ENCODE assay signal across 1 cellular context in the genomic region with DNA sequence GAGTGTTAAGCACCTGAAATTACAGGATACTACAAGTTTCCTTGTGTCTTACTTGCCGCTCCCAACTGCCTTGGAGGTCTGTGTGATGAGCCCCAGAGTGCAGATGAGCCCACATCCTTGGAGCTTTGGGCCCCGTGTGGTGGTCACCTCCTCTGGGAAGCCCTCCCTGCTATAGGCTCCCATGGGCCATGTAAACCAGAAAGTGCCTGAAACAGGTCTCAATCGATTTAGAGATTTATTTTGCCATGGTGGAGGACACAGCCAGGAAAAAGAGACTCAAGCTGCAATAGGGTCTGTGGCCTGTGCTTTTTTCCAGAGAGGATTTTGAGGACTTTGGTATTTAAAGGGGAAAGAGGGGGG.
TF ChIP-seq lines count a peak whose summit lies in the region.

No MANE protein-coding gene starts in this region.

TF ChIP-seq in WTC11, 78 proteins besides CTCF, POLR2A, EP300 and RAD21 (continued from another document):
- TF ChIP-seq, protein P1, sequence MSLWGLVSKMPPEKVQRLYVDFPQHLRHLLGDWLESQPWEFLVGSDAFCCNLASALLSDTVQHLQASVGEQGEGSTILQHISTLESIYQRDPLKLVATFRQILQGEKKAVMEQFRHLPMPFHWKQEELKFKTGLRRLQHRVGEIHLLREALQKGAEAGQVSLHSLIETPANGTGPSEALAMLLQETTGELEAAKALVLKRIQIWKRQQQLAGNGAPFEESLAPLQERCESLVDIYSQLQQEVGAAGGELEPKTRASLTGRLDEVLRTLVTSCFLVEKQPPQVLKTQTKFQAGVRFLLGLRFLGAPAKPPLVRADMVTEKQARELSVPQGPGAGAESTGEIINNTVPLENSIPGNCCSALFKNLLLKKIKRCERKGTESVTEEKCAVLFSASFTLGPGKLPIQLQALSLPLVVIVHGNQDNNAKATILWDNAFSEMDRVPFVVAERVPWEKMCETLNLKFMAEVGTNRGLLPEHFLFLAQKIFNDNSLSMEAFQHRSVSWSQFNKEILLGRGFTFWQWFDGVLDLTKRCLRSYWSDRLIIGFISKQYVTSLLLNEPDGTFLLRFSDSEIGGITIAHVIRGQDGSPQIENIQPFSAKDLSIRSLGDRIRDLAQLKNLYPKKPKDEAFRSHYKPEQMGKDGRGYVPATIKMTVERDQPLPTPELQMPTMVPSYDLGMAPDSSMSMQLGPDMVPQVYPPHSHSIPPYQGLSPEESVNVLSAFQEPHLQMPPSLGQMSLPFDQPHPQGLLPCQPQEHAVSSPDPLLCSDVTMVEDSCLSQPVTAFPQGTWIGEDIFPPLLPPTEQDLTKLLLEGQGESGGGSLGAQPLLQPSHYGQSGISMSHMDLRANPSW (CRISPR knock-in tag; conservative IDR thresholded peaks at IDR 0.05; ENCODE audit: low read depth): no peak
- TF ChIP-seq, protein P2, sequence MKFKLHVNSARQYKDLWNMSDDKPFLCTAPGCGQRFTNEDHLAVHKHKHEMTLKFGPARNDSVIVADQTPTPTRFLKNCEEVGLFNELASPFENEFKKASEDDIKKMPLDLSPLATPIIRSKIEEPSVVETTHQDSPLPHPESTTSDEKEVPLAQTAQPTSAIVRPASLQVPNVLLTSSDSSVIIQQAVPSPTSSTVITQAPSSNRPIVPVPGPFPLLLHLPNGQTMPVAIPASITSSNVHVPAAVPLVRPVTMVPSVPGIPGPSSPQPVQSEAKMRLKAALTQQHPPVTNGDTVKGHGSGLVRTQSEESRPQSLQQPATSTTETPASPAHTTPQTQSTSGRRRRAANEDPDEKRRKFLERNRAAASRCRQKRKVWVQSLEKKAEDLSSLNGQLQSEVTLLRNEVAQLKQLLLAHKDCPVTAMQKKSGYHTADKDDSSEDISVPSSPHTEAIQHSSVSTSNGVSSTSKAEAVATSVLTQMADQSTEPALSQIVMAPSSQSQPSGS (CRISPR knock-in tag; IDR thresholded peaks at IDR 0.05; ENCODE audit: borderline replicate concordance, low read depth): no peak
- TF ChIP-seq, protein P3, sequence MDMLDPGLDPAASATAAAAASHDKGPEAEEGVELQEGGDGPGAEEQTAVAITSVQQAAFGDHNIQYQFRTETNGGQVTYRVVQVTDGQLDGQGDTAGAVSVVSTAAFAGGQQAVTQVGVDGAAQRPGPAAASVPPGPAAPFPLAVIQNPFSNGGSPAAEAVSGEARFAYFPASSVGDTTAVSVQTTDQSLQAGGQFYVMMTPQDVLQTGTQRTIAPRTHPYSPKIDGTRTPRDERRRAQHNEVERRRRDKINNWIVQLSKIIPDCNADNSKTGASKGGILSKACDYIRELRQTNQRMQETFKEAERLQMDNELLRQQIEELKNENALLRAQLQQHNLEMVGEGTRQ (CRISPR knock-in tag; IDR thresholded peaks at IDR 0.05): no peak
- TF ChIP-seq RELA (CRISPR knock-in tag; IDR thresholded peaks at IDR 0.05; ENCODE audit: borderline replicate concordance) (no peak), RORB (CRISPR knock-in tag; IDR thresholded peaks at IDR 0.05) (no peak)
- TF ChIP-seq, protein P4, sequence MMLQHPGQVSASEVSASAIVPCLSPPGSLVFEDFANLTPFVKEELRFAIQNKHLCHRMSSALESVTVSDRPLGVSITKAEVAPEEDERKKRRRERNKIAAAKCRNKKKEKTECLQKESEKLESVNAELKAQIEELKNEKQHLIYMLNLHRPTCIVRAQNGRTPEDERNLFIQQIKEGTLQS (CRISPR knock-in tag; conservative IDR thresholded peaks at IDR 0.05): no peak
- TF ChIP-seq, protein P5, sequence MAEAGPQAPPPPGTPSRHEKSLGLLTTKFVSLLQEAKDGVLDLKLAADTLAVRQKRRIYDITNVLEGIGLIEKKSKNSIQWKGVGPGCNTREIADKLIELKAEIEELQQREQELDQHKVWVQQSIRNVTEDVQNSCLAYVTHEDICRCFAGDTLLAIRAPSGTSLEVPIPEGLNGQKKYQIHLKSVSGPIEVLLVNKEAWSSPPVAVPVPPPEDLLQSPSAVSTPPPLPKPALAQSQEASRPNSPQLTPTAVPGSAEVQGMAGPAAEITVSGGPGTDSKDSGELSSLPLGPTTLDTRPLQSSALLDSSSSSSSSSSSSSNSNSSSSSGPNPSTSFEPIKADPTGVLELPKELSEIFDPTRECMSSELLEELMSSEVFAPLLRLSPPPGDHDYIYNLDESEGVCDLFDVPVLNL (CRISPR knock-in tag; IDR thresholded peaks at IDR 0.05; ENCODE audit: borderline replicate concordance, low read depth): no peak
- TF ChIP-seq, protein P6, sequence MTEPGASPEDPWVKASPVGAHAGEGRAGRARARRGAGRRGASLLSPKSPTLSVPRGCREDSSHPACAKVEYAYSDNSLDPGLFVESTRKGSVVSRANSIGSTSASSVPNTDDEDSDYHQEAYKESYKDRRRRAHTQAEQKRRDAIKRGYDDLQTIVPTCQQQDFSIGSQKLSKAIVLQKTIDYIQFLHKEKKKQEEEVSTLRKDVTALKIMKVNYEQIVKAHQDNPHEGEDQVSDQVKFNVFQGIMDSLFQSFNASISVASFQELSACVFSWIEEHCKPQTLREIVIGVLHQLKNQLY (CRISPR knock-in tag; IDR thresholded peaks at IDR 0.05): no peak
TF ChIP-seq in WTC11: peak in this region for 0.
